ENCODE assay signal across 8 cellular contexts in the genomic region with DNA sequence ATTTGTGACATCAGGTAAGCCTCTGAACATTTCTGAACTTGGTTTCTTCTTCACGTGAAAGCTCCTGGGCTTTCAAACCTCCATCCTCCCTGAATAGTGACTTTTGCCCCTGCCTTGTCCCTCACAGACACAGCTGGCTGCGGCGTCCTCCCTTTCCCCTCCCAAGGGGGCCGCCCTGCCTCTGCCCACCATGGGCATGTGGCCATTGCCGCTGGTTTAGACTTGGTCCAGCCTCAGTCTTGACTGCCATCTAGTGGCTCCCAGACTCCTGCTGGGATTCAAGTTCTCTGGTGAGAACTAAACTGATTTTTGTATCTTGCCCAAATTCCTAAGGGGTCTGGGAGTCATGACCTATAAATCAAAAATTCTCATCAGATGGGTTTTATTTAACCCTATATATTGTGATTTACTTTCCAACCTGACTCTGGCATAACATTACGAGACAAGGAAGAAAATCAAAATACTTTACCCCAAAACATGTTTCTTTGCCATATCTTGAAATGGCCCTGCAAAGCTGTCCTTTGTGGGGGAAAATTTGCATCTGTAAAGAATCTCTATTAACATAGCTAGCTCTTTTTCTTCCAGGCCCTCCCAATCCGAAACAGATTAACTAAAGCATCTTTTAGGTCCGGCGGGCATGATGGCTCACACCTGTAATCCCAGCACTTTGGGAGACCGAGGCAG.
DNase-seq lines count a peak whose midpoint lies in the region; ATAC-seq, FAIRE-seq and TF ChIP-seq lines count a peak whose summit lies in the region.
"Not testable (repeated sequence)": the region's sequence is repeated elsewhere in the genome, so short reads cannot be mapped to it uniquely, and the experiment has no call there.

No MANE protein-coding gene starts in this region.

- H3K27ac Mint-ChIP-seq in activated CD8-positive, alpha-beta T cell treated with anti-CD3 and anti-CD28 coated beads for 36 hours, result not testable (repeated sequence)

- not testable (repeated sequence) for H3K9me2 ChIP-seq in PC-9 (ENCODE audit: insufficient read depth)

- CTCF ChIA-PET in A549 (lab: Yijun Ruan, JAX) (interaction anchor here (0.6 to 30.0 kb wide), 112 partner anchors 11 to 600 kb away, joined by 3 to 776 read pairs (median 4); a partner anchor contains a TSS), PC-9 (lab: Charles Lee) (interaction anchor here (0.6 kb wide), 2 partner anchors 55 to 61 kb away, joined by 3 to 5 read pairs; no protein-coding TSS in a partner anchor)
- CTCF ChIA-PET in activated CD8-positive, alpha-beta T cell treated with anti-CD3 and anti-CD28 coated beads for 36 hours (lab: Charles Lee), result interaction anchor here (0.6 to 4.1 kb wide), 22 partner anchors 9 to 352 kb away, joined by 3 to 30 read pairs (median 3); a partner anchor contains a TSS

- H3K9me3 ChIP-seq in A549; PC-9 (ENCODE audit: insufficient read depth, low read depth); psoas muscle: not testable (repeated sequence)

- WGBS in A549 (ENCODE audit: missing lambda C conversion rate), result 25% methylated on average over 10 of the region's 10 CpGs
- WGBS in psoas muscle, 3 donors, result 28 to 30% (median 30%) methylated on average over 10 of the region's 10 CpGs

- peak; percentile 95 to 97 for ATAC-seq in A549
- peak; percentile 60 for ATAC-seq in activated CD8-positive, alpha-beta T cell treated with anti-CD3 and anti-CD28 coated beads for 36 hours
- peak; percentile 51 to 73 (median 64) for ATAC-seq in psoas muscle

- peak; percentile 99 for TF ChIP-seq CTCF in A549 (IDR thresholded peaks at IDR 0.05)
- peak; percentile 80 for TF ChIP-seq CTCF in GM12864 (IDR thresholded peaks at IDR 0.05; ENCODE audit: low read depth, low read length, missing control alignments)
- TF ChIP-seq CTCF in PC-9 (conservative IDR thresholded peaks at IDR 0.05), result peak; percentile 77
- TF ChIP-seq CTCF in activated CD8-positive, alpha-beta T cell treated with anti-CD3 and anti-CD28 coated beads for 36 hours (IDR thresholded peaks at IDR 0.05), result peak; percentile 79
- TF ChIP-seq CTCF in choroid plexus epithelial cell (conservative IDR thresholded peaks at IDR 0.05; ENCODE audit: low read depth, low read length), result peak; percentile 94
- peak; percentile 77 for TF ChIP-seq CTCF in psoas muscle (IDR thresholded peaks at IDR 0.05)

- H4K20me1 ChIP-seq in PC-9 (ENCODE audit: insufficient read depth), result not testable (repeated sequence)

- peaks cover 17% of the 10 kb centered on the region for H3K27me3 Mint-ChIP-seq in activated CD8-positive, alpha-beta T cell treated with anti-CD3 and anti-CD28 coated beads for 36 hours

- H3K36me3 Mint-ChIP-seq in activated CD8-positive, alpha-beta T cell treated with anti-CD3 and anti-CD28 coated beads for 36 hours (ENCODE audit: low read depth), result not testable (repeated sequence)

- POLR2A ChIA-PET in A549 (lab: Yijun Ruan, JAX), result interaction anchor here (1.5 kb wide), 1 partner anchor 199 kb away, joined by 4 read pairs; a partner anchor contains a TSS
- POLR2A ChIA-PET in PC-9 (lab: Charles Lee; ENCODE audit: unreplicated experiment); activated CD8-positive, alpha-beta T cell treated with anti-CD3 and anti-CD28 coated beads for 36 hours (lab: Charles Lee): not testable (repeated sequence)

- BruUV-seq in PC-9 (replicated peaks; lab: Mats Ljungman, UMichigan), result not testable (repeated sequence)

- TF ChIP-seq EP300 in A549 (IDR thresholded peaks at IDR 0.05), result not testable (repeated sequence)

- peak; percentile 77 to 89 for DNase-seq in A549 (ENCODE audit: low read depth in 1 of 2, low spot score in 1 of 2)
- not testable (repeated sequence) for DNase-seq in GM12864 (ENCODE audit: low read depth)
- DNase-seq in NAMALWA (ENCODE audit: low spot score), result peak; percentile 75
- DNase-seq in PC-9, result peak in 1 of 2 experiments; percentile 54
- DNase-seq in activated CD8-positive, alpha-beta T cell treated with anti-CD3 and anti-CD28 coated beads for 36 hours, result peak; percentile 69
- DNase-seq in choroid plexus epithelial cell (ENCODE audit: low read depth), result peak; percentile 71
- peak in 32 of 51 donors; percentile 2 to 57 (median 24) for DNase-seq in hypothalamus (lab: John Stamatoyannopoulos, UW)
- DNase-seq in psoas muscle, result peak; percentile 36 to 66

- TF ChIP-seq POLR2A in A549 (IDR thresholded peaks at IDR 0.05; ENCODE audit: low read length), result not testable (repeated sequence)

- not testable (repeated sequence) for H3K4me1 ChIP-seq in A549; PC-9 (replicated peaks; ENCODE audit: insufficient read depth); psoas muscle

- not testable (repeated sequence) for H3K36me3 ChIP-seq in PC-9 (ENCODE audit: low read depth); psoas muscle (ENCODE audit: insufficient read depth in 1 of 2, low read depth in 1 of 2)

- H3K4me3 ChIP-seq in A549; GM12864 (ENCODE audit: low read depth, low read length); PC-9; choroid plexus epithelial cell (ENCODE audit: low read depth, low read length); psoas muscle: not testable (repeated sequence)

- peak overlapping the region; percentile 23 to 76; a peak in 4 of 6 replicates for H3K27ac ChIP-seq in A549
- H3K27ac ChIP-seq in PC-9, psoas muscle: not testable (repeated sequence)

- intact Hi-C loops in PC-9 (cut with micrococcal nuclease; ENCODE audit: unreplicated experiment), result loop anchor here (5.0 to 10.0 kb wide), 2 partner anchors 340 to 602 kb away; a partner anchor contains a TSS
- intact Hi-C loops in activated CD8-positive, alpha-beta T cell treated with anti-CD3 and anti-CD28 coated beads for 36 hours (cut with micrococcal nuclease), result loop anchor here (5.0 kb wide), 1 partner anchor 200 kb away; a partner anchor contains a TSS
- intact Hi-C loops in psoas muscle (cut with DNase I), result loop anchor here in 1 of 2 donors (1.0 to 2.0 kb wide), 2 partner anchors 199 to 250 kb away; a partner anchor contains a TSS

- not testable (repeated sequence) for H3F3A ChIP-seq in PC-9 (ENCODE audit: insufficient read depth, low read depth)

- peak overlapping the region; percentile 45; the same call in 2 of the 3 replicates for H3K4me2 ChIP-seq in A549
- H3K4me2 ChIP-seq in PC-9, result not testable (repeated sequence)

- not testable (repeated sequence) for H3K9me3 Mint-ChIP-seq in activated CD8-positive, alpha-beta T cell treated with anti-CD3 and anti-CD28 coated beads for 36 hours

- H2AFZ ChIP-seq in PC-9, result not testable (repeated sequence)

- TF ChIP-seq RAD21 in A549 (conservative IDR thresholded peaks at IDR 0.05 in 1 of 2, IDR thresholded peaks at IDR 0.05 in 1 of 2), result peak; percentile 98

- not testable (repeated sequence) for H3K27me3 ChIP-seq in PC-9 (ENCODE audit: insufficient read depth, low read depth)
- H3K27me3 ChIP-seq in psoas muscle (ENCODE audit: insufficient read depth in 3 of 3, low read length in 2 of 3), result peaks cover 0 to 20% (median 3%) of the 10 kb centered on the region in 3 donors

- peak; percentile 88 for FAIRE-seq in A549 (lab: Jason Lieb, UNC)

- H3K4me1 Mint-ChIP-seq in activated CD8-positive, alpha-beta T cell treated with anti-CD3 and anti-CD28 coated beads for 36 hours (ENCODE audit: low read depth), result not testable (repeated sequence)

- not testable (repeated sequence) for H3K79me2 ChIP-seq in PC-9 (ENCODE audit: low read depth)

- H3K4me3 Mint-ChIP-seq in activated CD8-positive, alpha-beta T cell treated with anti-CD3 and anti-CD28 coated beads for 36 hours, result not testable (repeated sequence)

TF ChIP-seq in A549, 52 proteins besides CTCF, POLR2A, EP300 and RAD21:
- TF ChIP-seq SMC3 (IDR thresholded peaks at IDR 0.05), result peak; percentile 97
- TF ChIP-seq, protein P1, sequence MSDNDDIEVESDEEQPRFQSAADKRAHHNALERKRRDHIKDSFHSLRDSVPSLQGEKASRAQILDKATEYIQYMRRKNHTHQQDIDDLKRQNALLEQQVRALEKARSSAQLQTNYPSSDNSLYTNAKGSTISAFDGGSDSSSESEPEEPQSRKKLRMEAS (IDR thresholded peaks at IDR 0.05), result peak; percentile 69
TF ChIP-seq in A549: peak in this region for 2; not testable (repeated sequence) for 50.
